24 cellular contexts compared by ENCODE assay signal in the genomic region with DNA sequence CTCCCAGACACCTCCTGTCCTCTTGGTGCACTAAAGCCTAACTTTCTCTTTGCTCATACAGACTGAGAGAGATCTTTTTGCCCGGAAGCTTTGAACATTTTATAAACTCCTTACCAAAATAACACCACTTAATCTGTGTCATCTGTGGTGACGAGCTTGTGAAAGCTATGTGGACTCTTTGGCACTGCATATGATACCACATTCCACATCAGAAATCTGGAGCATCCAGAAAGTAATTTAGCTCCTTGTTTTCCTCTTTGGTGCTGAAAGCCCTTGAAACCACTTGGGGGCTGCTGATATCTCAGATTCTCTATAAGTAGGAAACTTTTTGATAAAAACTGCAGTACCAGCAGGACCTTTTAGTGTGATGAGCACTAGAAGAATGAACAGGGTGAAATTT.
DNase-seq lines count a peak whose midpoint lies in the region; TF ChIP-seq lines count a peak whose summit lies in the region.
"Had no signal": no experiment of that assay in that cellular context is flagged by ENCODE, and none has a peak within 500 bp of the region (broad histone marks: within the 10 kb centered on the region; RNA-seq: fewer than 3 reads in every experiment).

No MANE protein-coding gene starts in this region.

- POLR2A ChIA-PET in BJ (lab: Charles Lee): interaction anchor here (0.5 kb wide), 1 partner anchor 1066 kb away, joined by 5 read pairs; no protein-coding TSS in a partner anchor

- intact Hi-C loops in head of caudate nucleus (cut with DNase I): no loop called here

- H3K27me3 ChIP-seq in BJ (ENCODE audit: control insufficient read depth, insufficient read depth, low read length): no peaks in the 10 kb centered on the region

- no peaks in the 10 kb centered on the region for H3K27me3 Mint-ChIP-seq in osteocyte (ENCODE audit: unreplicated experiment)
- H3K27me3 Mint-ChIP-seq: activated CD8-positive, alpha-beta T cell treated with anti-CD3 and anti-CD28 coated beads for 36 hours; activated T-cell treated with anti-CD3 and anti-CD28 coated beads, Interleukin-2, amount 50 U/mL, for 24 hours; CD8-positive, alpha-beta memory T cell had no signal

- H3K4me3 Mint-ChIP-seq in osteocyte (ENCODE audit: unreplicated experiment): no peak overlapping the region
- H3K4me3 Mint-ChIP-seq: activated CD8-positive, alpha-beta T cell treated with anti-CD3 and anti-CD28 coated beads for 36 hours; activated naive CD4-positive, alpha-beta T cell treated with anti-CD3 and anti-CD28 coated beads for 36 hours; activated T-cell treated with anti-CD3 and anti-CD28 coated beads, Interleukin-2, amount 50 U/mL, for 24 hours; CD8-positive, alpha-beta memory T cell; endodermal cell; immature natural killer cell had no signal

- no peak overlapping the region for H3K4me3 ChIP-seq in BJ (ENCODE audit: low read depth, low read length)
- H3K4me3 ChIP-seq: left ventricle myocardium inferior, mucosa of descending colon had no signal

- CTCF ChIA-PET in BJ (lab: Yijun Ruan, JAX): interaction anchor here (1.4 kb wide), 1 partner anchor 108 kb away, joined by 3 read pairs; no protein-coding TSS in a partner anchor

- 0 out of 2 replicates have a peak, but pooled peaks have one; percentile 10 for TF ChIP-seq CTCF in BJ (IDR thresholded peaks at IDR 0.05; ENCODE audit: insufficient read depth, low read depth, low read length)
- TF ChIP-seq CTCF in osteocyte (IDR thresholded peaks at IDR 0.05): no peak

- no peaks in the 10 kb centered on the region for H3K36me3 ChIP-seq in BJ (ENCODE audit: control insufficient read depth, insufficient read depth, low read length)
- H3K36me3 ChIP-seq: left ventricle myocardium inferior had no signal

- H3K9me3 Mint-ChIP-seq in osteocyte (ENCODE audit: unreplicated experiment): peaks cover 5% of the 10 kb centered on the region

- H3K36me3 Mint-ChIP-seq in osteocyte (ENCODE audit: unreplicated experiment): peaks cover 22% of the 10 kb centered on the region

- peak overlapping the region; percentile 4 for H3K27ac Mint-ChIP-seq in osteocyte (ENCODE audit: unreplicated experiment)
- H3K27ac Mint-ChIP-seq: activated CD8-positive, alpha-beta T cell treated with anti-CD3 and anti-CD28 coated beads for 36 hours; activated naive CD4-positive, alpha-beta T cell treated with anti-CD3 and anti-CD28 coated beads for 36 hours; activated T-cell treated with anti-CD3 and anti-CD28 coated beads, Interleukin-2, amount 50 U/mL, for 24 hours; endodermal cell; immature natural killer cell had no signal

- no peak for DNase-seq in BJ (ENCODE audit: low read depth)
- DNase-seq in LHCN-M2 (ENCODE audit: low read depth): peak; percentile 52
- peak; percentile 63 for DNase-seq in fibroblast of gingiva (ENCODE audit: low read depth)
- no peak for DNase-seq in osteocyte (ENCODE audit: extremely low spot score, unreplicated experiment)
- DNase-seq in T-helper 1 cell: no peak
- DNase-seq in NCI-H1436 (lab: John Stamatoyannopoulos, UW): no peak
- no peak for DNase-seq in activated gamma-delta T cell treated with Interleukin-2 at 50 U/mL for 16 hours
- no peak for DNase-seq in head of caudate nucleus
- DNase-seq: activated CD8-positive, alpha-beta T cell treated with anti-CD3 and anti-CD28 coated beads for 36 hours; activated naive CD4-positive, alpha-beta T cell treated with anti-CD3 and anti-CD28 coated beads for 36 hours; activated T-cell treated with anti-CD3 and anti-CD28 coated beads, Interleukin-2, amount 50 U/mL, for 24 hours; anterior cingulate cortex; CD8-positive, alpha-beta memory T cell; DMS79; HCEC 1CT; immature natural killer cell; left ventricle myocardium inferior; mucosa of descending colon; NCI-H2171; NCI-H524 treated with DMSO at 0.1 percent for 48 hours; retina; stimulated activated CD4-positive, alpha-beta T cell treated with anti-CD3 and anti-CD28 coated beads, Interleukin-15, amount 100 ng/mL, for 24 hours; T1000 had no signal

- H3K4me1 Mint-ChIP-seq in osteocyte (ENCODE audit: unreplicated experiment): peaks cover 28% of the 10 kb centered on the region
- H3K4me1 Mint-ChIP-seq: CD8-positive, alpha-beta memory T cell; immature natural killer cell had no signal

Comparison
In these comparisons a context has a peak if more than half of its experiments do, and no peak if none do; other contexts are left out.
1. DNase-seq: peak in LHCN-M2 (single experiment) and fibroblast of gingiva (single experiment); none in BJ (single experiment), osteocyte (single experiment), T-helper 1 cell (0 of 5), NCI-H1436 (single experiment), activated gamma-delta T cell treated with Interleukin-2 at 50 U/mL for 16 hours (single experiment) and head of caudate nucleus (0 of 42).